In genomic region chr11:77047007-77047927, GRCh38 we compare ENCODE assay signal across 8 cellular contexts. TPM values are rescaled to one million over a fixed set of nuclear protein-coding genes. Genes with fewer than 3 reads are reported as not detected.
A peak's percentile ranks its signal among the peaks of the same experiment; 100 is the strongest.
DNase-seq lines count a peak whose midpoint lies in the region; ATAC-seq and TF ChIP-seq lines count a peak whose summit lies in the region.

No MANE protein-coding gene starts in this region.

- no peaks in the 10 kb centered on the region for H3K36me3 Mint-ChIP-seq in activated CD4-positive, alpha-beta T cell treated with anti-CD3 and anti-CD28 coated beads, Interleukin-2, amount 10 ng/mL, durations not matched to agents 24 days and 14 days (ENCODE audit: low read depth)

- no peak overlapping the region for H3K4me3 ChIP-seq in lung

- H3K27me3 ChIP-seq in lung (ENCODE audit: control insufficient read depth, insufficient read depth), result no peaks in the 10 kb centered on the region

- peaks cover 7% of the 10 kb centered on the region for H3K4me1 Mint-ChIP-seq in activated CD4-positive, alpha-beta T cell treated with anti-CD3 and anti-CD28 coated beads, Interleukin-2, amount 10 ng/mL, durations not matched to agents 24 days and 14 days

- no peaks in the 10 kb centered on the region for H3K9me3 Mint-ChIP-seq in activated CD4-positive, alpha-beta T cell treated with anti-CD3 and anti-CD28 coated beads, Interleukin-2, amount 10 ng/mL, durations not matched to agents 24 days and 14 days

- H3K36me3 ChIP-seq in lung (ENCODE audit: control insufficient read depth in 2 of 2, insufficient read depth in 2 of 2, low read length in 2 of 2), result no peaks in the 10 kb centered on the region

- no peaks in the 10 kb centered on the region for H3K9me3 ChIP-seq in lung (ENCODE audit: control insufficient read depth in 2 of 2, insufficient read depth in 1 of 2, low read length in 1 of 2)

- H3K4me3 Mint-ChIP-seq in activated CD4-positive, alpha-beta T cell treated with anti-CD3 and anti-CD28 coated beads, Interleukin-2, amount 10 ng/mL, durations not matched to agents 24 days and 14 days, result peak overlapping the region; percentile 69

- DNase-seq in C1 segment of cervical spinal cord (lab: John Stamatoyannopoulos, UW) (peak in 10 of 14 donors; percentile 16 to 76 (median 52)), GM19240 (ENCODE audit: insufficient read length, low spot score) (peak; percentile 58), NCI-H524 treated with DMSO at 0.1 percent for 48 hours (lab: John Stamatoyannopoulos, UW) (peak; percentile 65), lung (ENCODE audit: low spot score) (peak; percentile 86)
- DNase-seq in activated CD4-positive, alpha-beta T cell treated with anti-CD3 and anti-CD28 coated beads, Interleukin-2, amount 10 ng/mL, durations not matched to agents 24 days and 14 days, result peak; percentile 94
- DNase-seq in effector CD8-positive, alpha-beta T cell (lab: John Stamatoyannopoulos, UW), result peak; percentile 77
- peak in 2 of 3 experiments; percentile 51 to 76 for DNase-seq in stimulated activated CD4-positive, alpha-beta T cell treated with anti-CD3 and anti-CD28 coated beads, TNF-alpha, amount 100 ng/mL, for 4 hours (ENCODE audit: low read depth in 3 of 3)

- 6 to 7% methylated on average over 15 of the region's 15 CpGs for WGBS in lung, 2 donors

- peaks cover 22% of the 10 kb centered on the region for H3K27me3 Mint-ChIP-seq in activated CD4-positive, alpha-beta T cell treated with anti-CD3 and anti-CD28 coated beads, Interleukin-2, amount 10 ng/mL, durations not matched to agents 24 days and 14 days

- intact Hi-C loops in activated CD4-positive, alpha-beta T cell treated with anti-CD3 and anti-CD28 coated beads, Interleukin-2, amount 10 ng/mL, durations not matched to agents 24 days and 14 days (cut with micrococcal nuclease), result loop anchor here (1.0 to 5.0 kb wide), 7 partner anchors 19 to 315 kb away; partner anchors contain the start of genes ACER3 and CAPN5

- peak; percentile 84 for TF ChIP-seq CTCF in lung (IDR thresholded peaks at IDR 0.05; ENCODE audit: control extremely low read depth, extremely low read depth)

- peak overlapping the region; percentile 29 for H3K27ac Mint-ChIP-seq in activated CD4-positive, alpha-beta T cell treated with anti-CD3 and anti-CD28 coated beads, Interleukin-2, amount 10 ng/mL, durations not matched to agents 24 days and 14 days

- H3K27ac ChIP-seq in lung (ENCODE audit: low read depth in 1 of 2, low read length in 1 of 2), result no peak overlapping the region

- ATAC-seq in HG03460 (IDR thresholded peaks at IDR 0.05; ENCODE audit: unreplicated experiment), result peak; percentile 92
- peak; percentile 81 for ATAC-seq in lung (ENCODE audit: insufficient read depth, low FRiP score)

- no peaks in the 10 kb centered on the region for H3K4me1 ChIP-seq in lung (ENCODE audit: control insufficient read depth in 2 of 2, insufficient read depth in 2 of 2, low read length in 2 of 2)

RNA-seq across cellular contexts. Expression of gene B3GNT6, which starts 13.1 kb away (rescaled TPM):
- not detected in 2 replicates for total RNA-seq in activated CD4-positive, alpha-beta T cell treated with anti-CD3 and anti-CD28 coated beads, Interleukin-2, amount 10 ng/mL, durations not matched to agents 24 days and 14 days
- total RNA-seq in lung, result under 1 TPM; 0.34 to 0.77 TPM
- polyA plus RNA-seq in lung, result 1 to 10 TPM in 1 of 2 donors, under 1 TPM in 1; 0.18 to 1.6 TPM

RNA-seq across cellular contexts. Expression of gene CAPN5, which starts 19.5 kb away (rescaled TPM):
- total RNA-seq in activated CD4-positive, alpha-beta T cell treated with anti-CD3 and anti-CD28 coated beads, Interleukin-2, amount 10 ng/mL, durations not matched to agents 24 days and 14 days, result 0.30 TPM in 1 of 2 replicates, not detected in the other
- total RNA-seq in lung, result 10 to 100 TPM; 14.7 to 16.1 TPM
- polyA plus RNA-seq in lung, result 1 to 10 TPM; 3.0 to 4.0 TPM

RNA-seq across cellular contexts. Expression of gene OMP, which starts 55.4 kb away (rescaled TPM):
- total RNA-seq in activated CD4-positive, alpha-beta T cell treated with anti-CD3 and anti-CD28 coated beads, Interleukin-2, amount 10 ng/mL, durations not matched to agents 24 days and 14 days, result not detected in 2 replicates
- total RNA-seq in lung, result under 1 TPM; 0.61 to 0.74 TPM
- under 1 TPM in 1 of 2 donors, not detected in 1; 0.37 TPM for polyA plus RNA-seq in lung

Comparison
In these comparisons a context has a peak if more than half of its experiments do, and no peak if none do; other contexts are left out.
1. RNA of gene CAPN5, which starts 19.5 kb away (total RNA-seq): 14.7 to 16.1 TPM in lung; 0.30 TPM in activated CD4-positive, alpha-beta T cell treated with anti-CD3 and anti-CD28 coated beads, Interleukin-2, amount 10 ng/mL, durations not matched to agents 24 days and 14 days; every median in the first group is over 10 times any median in the second.
2. Peak in every context shown above with its lines, with median percentiles within 50 percentile points of each other: DNase-seq.